18 cellular contexts compared by ENCODE assay signal in genomic region chr4:168800926-168801325, GRCh38.
A peak's percentile ranks its signal among the peaks of the same experiment; 100 is the strongest.
DNase-seq lines count a peak whose midpoint lies in the region; ATAC-seq, FAIRE-seq and TF ChIP-seq lines count a peak whose summit lies in the region.
"Had no signal": no experiment of that assay in that cellular context is flagged by ENCODE, and none has a peak within 500 bp of the region (broad histone marks: within the 10 kb centered on the region; RNA-seq: fewer than 3 reads in every experiment).

No MANE protein-coding gene starts in this region.

- peak; percentile 79 for DNase-seq in RCC 7860 (ENCODE audit: low spot score)
- no peak for DNase-seq in chondrocyte (ENCODE audit: low spot score)
- no peak for DNase-seq in mesothelial cell of epicardium (ENCODE audit: low spot score in 2 of 2, unreplicated experiment in 2 of 2)
- DNase-seq in renal cortical epithelial cell (ENCODE audit: low read depth) = peak; percentile 33
- no peak for DNase-seq in GM13977 (ENCODE audit: low spot score)
- no peak for DNase-seq in adrenal gland
- no peak for DNase-seq in activated T-cell treated with anti-CD3 and anti-CD28 coated beads, Interleukin-2, amount 50 U/mL, for 4 hours
- DNase-seq: Calu3; CD8-positive, alpha-beta T cell; DMS79 treated with DMSO at 0.1 percent for 48 hours; GF-D8; GOT3; H7; HFFc6 had no signal

- no peaks in the 10 kb centered on the region for H3K27me3 ChIP-seq in adrenal gland
- H3K27me3 ChIP-seq: BLaER1 treated with 17β-estradiol and CSF1 and Interleukin-3, amounts not matched to agents 10 nM and 100 nM had no signal

- WGBS in adrenal gland, 4 donors = 76 to 90% (median 88%) methylated on average over 2 of the region's 2 CpGs

- H3K36me3 Mint-ChIP-seq in chondrocyte (ENCODE audit: low read depth) (peaks cover 8% of the 10 kb centered on the region), mesothelial cell of epicardium (peaks cover 6% of the 10 kb centered on the region)
- no peaks in the 10 kb centered on the region for H3K36me3 Mint-ChIP-seq in activated T-cell treated with anti-CD3 and anti-CD28 coated beads, Interleukin-2, amount 50 U/mL, for 4 hours (ENCODE audit: insufficient read depth)
- H3K36me3 Mint-ChIP-seq: CD8-positive, alpha-beta T cell had no signal

- peak overlapping the region; percentile 68 for H3K27ac Mint-ChIP-seq in chondrocyte (ENCODE audit: unreplicated experiment)
- H3K27ac Mint-ChIP-seq in mesothelial cell of epicardium = peak overlapping the region; percentile 44
- H3K27ac Mint-ChIP-seq: B cell; CD8-positive, alpha-beta T cell; HFFc6 had no signal

- H3K4me1 Mint-ChIP-seq in chondrocyte (ENCODE audit: low read depth) = peaks cover 90% of the 10 kb centered on the region
- H3K4me1 Mint-ChIP-seq in mesothelial cell of epicardium = peaks cover 41% of the 10 kb centered on the region
- H3K4me1 Mint-ChIP-seq in activated T-cell treated with anti-CD3 and anti-CD28 coated beads, Interleukin-2, amount 50 U/mL, for 4 hours (ENCODE audit: low read depth) = no peaks in the 10 kb centered on the region
- H3K4me1 Mint-ChIP-seq: B cell had no signal

- no peak for ATAC-seq in activated T-cell treated with anti-CD3 and anti-CD28 coated beads, Interleukin-2, amount 50 U/mL, for 4 hours
- ATAC-seq: CD8-positive, alpha-beta T cell; HCT116; HepG2 had no signal

- TF ChIP-seq CTCF in chondrocyte (IDR thresholded peaks at IDR 0.05) = no peak
- TF ChIP-seq CTCF in mesothelial cell of epicardium (IDR thresholded peaks at IDR 0.05; ENCODE audit: unreplicated experiment) = no peak
- no peak for TF ChIP-seq CTCF in GM13977 (IDR thresholded peaks at IDR 0.05; ENCODE audit: extremely low read depth, insufficient read depth, missing control alignments)
- TF ChIP-seq CTCF in adrenal gland (IDR thresholded peaks at IDR 0.05) = no peak

- no peak for TF ChIP-seq POLR2A in adrenal gland (IDR thresholded peaks at IDR 0.05)

- H3K27me3 Mint-ChIP-seq in chondrocyte (ENCODE audit: low read depth) (no peaks in the 10 kb centered on the region), mesothelial cell of epicardium (ENCODE audit: low read depth) (no peaks in the 10 kb centered on the region)
- H3K27me3 Mint-ChIP-seq in activated T-cell treated with anti-CD3 and anti-CD28 coated beads, Interleukin-2, amount 50 U/mL, for 4 hours (ENCODE audit: low read depth) = no peaks in the 10 kb centered on the region

- H3K27ac ChIP-seq in adrenal gland = no peak overlapping the region

- in situ Hi-C loops in GM13977 (cut with MboI; ENCODE audit: low pct_unique_long_range_greater_than_20kb, low sequenced_read_pairs, unreplicated experiment) = no loop called here

- H3K36me3 ChIP-seq in adrenal gland (replicated peaks in 1 of 2) = no peaks in the 10 kb centered on the region
- H3K36me3 ChIP-seq: BLaER1 treated with 17β-estradiol and CSF1 and Interleukin-3, amounts not matched to agents 10 nM and 100 nM had no signal

- intact Hi-C loops in adrenal gland (cut with DNase I) = no loop called here

- no peaks in the 10 kb centered on the region for H3K9me3 ChIP-seq in adrenal gland (replicated peaks in 1 of 3)

- no peak overlapping the region for H3K4me3 ChIP-seq in adrenal gland
- H3K4me3 ChIP-seq: BLaER1 treated with 17β-estradiol and CSF1 and Interleukin-3, amounts not matched to agents 10 nM and 100 nM had no signal

- H3K9me3 Mint-ChIP-seq in chondrocyte (ENCODE audit: low read depth) (peaks cover 4% of the 10 kb centered on the region), mesothelial cell of epicardium (peaks cover 6% of the 10 kb centered on the region)
- peaks cover 5% of the 10 kb centered on the region for H3K9me3 Mint-ChIP-seq in activated T-cell treated with anti-CD3 and anti-CD28 coated beads, Interleukin-2, amount 50 U/mL, for 4 hours
- H3K9me3 Mint-ChIP-seq: CD8-positive, alpha-beta T cell; HFFc6 had no signal

- H3K4me3 Mint-ChIP-seq in chondrocyte (ENCODE audit: unreplicated experiment) (no peak overlapping the region), mesothelial cell of epicardium (no peak overlapping the region)
- H3K4me3 Mint-ChIP-seq in activated T-cell treated with anti-CD3 and anti-CD28 coated beads, Interleukin-2, amount 50 U/mL, for 4 hours = no peak overlapping the region
- H3K4me3 Mint-ChIP-seq: B cell; CD8-positive, alpha-beta T cell; HFFc6 had no signal

- H3K4me1 ChIP-seq in adrenal gland (replicated peaks in 1 of 2) = peaks cover 0 to 15% of the 10 kb centered on the region in 2 donors

- FAIRE-seq in RCC 7860 (lab: Jason Lieb, UNC) = peak; percentile 85
- FAIRE-seq: HepG2 had no signal

Comparison
In these comparisons a context has a peak if more than half of its experiments do, and no peak if none do; other contexts are left out.
1. DNase-seq: peak in RCC 7860 (single experiment) and renal cortical epithelial cell (single experiment); none in chondrocyte (single experiment), mesothelial cell of epicardium (0 of 2), GM13977 (single experiment), adrenal gland (0 of 7) and activated T-cell treated with anti-CD3 and anti-CD28 coated beads, Interleukin-2, amount 50 U/mL, for 4 hours (single experiment).